ENCODE assay signal across 8 cellular contexts in genomic region chr14:61280092-61280525, GRCh38. TPM values are rescaled to one million over a fixed set of nuclear protein-coding genes. Genes with fewer than 3 reads are reported as not detected.
A peak's percentile ranks its signal among the peaks of the same experiment; 100 is the strongest.
DNase-seq lines count a peak whose midpoint lies in the region; FAIRE-seq and TF ChIP-seq lines count a peak whose summit lies in the region.

No MANE protein-coding gene starts in this region.

- H3K27ac ChIP-seq in esophagus muscularis mucosa (replicated peaks in 1 of 4) (peak overlapping the region; percentile 69 to 81 (median 77)), parathyroid adenoma (peak overlapping the region; percentile 98)

- H3K36me3 Mint-ChIP-seq in activated CD4-positive, alpha-beta T cell treated with anti-CD3 and anti-CD28 coated beads, Interleukin-2, amount 10 ng/mL, durations not matched to agents 24 days and 14 days (ENCODE audit: low read depth), result no peaks in the 10 kb centered on the region

- TF ChIP-seq CTCF in esophagus muscularis mucosa (IDR thresholded peaks at IDR 0.05) (no peak), parathyroid adenoma (IDR thresholded peaks at IDR 0.05) (no peak)

- WGBS in esophagus muscularis mucosa, result 50% methylated on average over 6 of the region's 47 CpGs

- H3K4me2 ChIP-seq in parathyroid adenoma (ENCODE audit: low read length), result peak overlapping the region; percentile 96

- peak overlapping the region; percentile 88 for H3K4me3 Mint-ChIP-seq in activated CD4-positive, alpha-beta T cell treated with anti-CD3 and anti-CD28 coated beads, Interleukin-2, amount 10 ng/mL, durations not matched to agents 24 days and 14 days

- H3K9me3 ChIP-seq in ES-I3 (ENCODE audit: control insufficient read depth, insufficient read depth, low read length) (no peaks in the 10 kb centered on the region), esophagus muscularis mucosa (no peaks in the 10 kb centered on the region), parathyroid adenoma (ENCODE audit: control insufficient read depth, low read length) (no peaks in the 10 kb centered on the region)

- H3K4me3 ChIP-seq in esophagus muscularis mucosa (peak overlapping the region; percentile 55 to 63 (median 60)), parathyroid adenoma (ENCODE audit: low read depth, low read length) (peak overlapping the region; percentile 82)

- H3K27me3 ChIP-seq in esophagus muscularis mucosa, result peaks cover 0 to 49% (median 11%) of the 10 kb centered on the region in 4 donors
- no peaks in the 10 kb centered on the region for H3K27me3 ChIP-seq in parathyroid adenoma (ENCODE audit: control insufficient read depth, insufficient read depth, low read length)

- H3K9me3 Mint-ChIP-seq in activated CD4-positive, alpha-beta T cell treated with anti-CD3 and anti-CD28 coated beads, Interleukin-2, amount 10 ng/mL, durations not matched to agents 24 days and 14 days, result no peaks in the 10 kb centered on the region

- no peak for TF ChIP-seq POLR2A in esophagus muscularis mucosa (IDR thresholded peaks at IDR 0.05; ENCODE audit: low read depth)

- TF ChIP-seq EP300 in esophagus muscularis mucosa (IDR thresholded peaks at IDR 0.05), result no peak

- no peak for FAIRE-seq in RCC 7860 (lab: Jason Lieb, UNC)

- peak overlapping the region; percentile 91 for H2AFZ ChIP-seq in parathyroid adenoma

- H3K9ac ChIP-seq in ES-I3 (ENCODE audit: low read depth, low read length) (peak overlapping the region; percentile 76; the same call in 1 of the 2 replicates), parathyroid adenoma (peak overlapping the region; percentile 92)

- peaks cover 30% of the 10 kb centered on the region for H3K27me3 Mint-ChIP-seq in activated CD4-positive, alpha-beta T cell treated with anti-CD3 and anti-CD28 coated beads, Interleukin-2, amount 10 ng/mL, durations not matched to agents 24 days and 14 days

- peak overlapping the region; percentile 84 for H3K27ac Mint-ChIP-seq in activated CD4-positive, alpha-beta T cell treated with anti-CD3 and anti-CD28 coated beads, Interleukin-2, amount 10 ng/mL, durations not matched to agents 24 days and 14 days

- H3K4me1 ChIP-seq in ES-I3 (ENCODE audit: insufficient read depth, low read length) (no peaks in the 10 kb centered on the region), esophagus muscularis mucosa (peaks cover 9 to 18% (median 16%) of the 10 kb centered on the region in 4 donors), parathyroid adenoma (peaks cover 2% of the 10 kb centered on the region)

- peaks cover 28% of the 10 kb centered on the region for H3K4me1 Mint-ChIP-seq in activated CD4-positive, alpha-beta T cell treated with anti-CD3 and anti-CD28 coated beads, Interleukin-2, amount 10 ng/mL, durations not matched to agents 24 days and 14 days

- intact Hi-C loops in activated CD4-positive, alpha-beta T cell treated with anti-CD3 and anti-CD28 coated beads, Interleukin-2, amount 10 ng/mL, durations not matched to agents 24 days and 14 days (cut with micrococcal nuclease), result loop anchor here (5.0 kb wide), 2 partner anchors 42 to 847 kb away; partner anchors contain the start of gene PRKCH
- intact Hi-C loops in esophagus muscularis mucosa (cut with DNase I), result no loop called here

- peak; percentile 81 for DNase-seq in activated CD4-positive, alpha-beta T cell treated with anti-CD3 and anti-CD28 coated beads, Interleukin-2, amount 10 ng/mL, durations not matched to agents 24 days and 14 days
- peak; percentile 64 for DNase-seq in esophagus muscularis mucosa (ENCODE audit: extremely low spot score)
- DNase-seq in SKM-1 (lab: John Stamatoyannopoulos, UW; ENCODE audit: unreplicated experiment), result no peak
- no peak for DNase-seq in midbrain (lab: John Stamatoyannopoulos, UW)
- DNase-seq in RCC 7860 (ENCODE audit: low spot score), result no peak
- DNase-seq in anterior cingulate cortex (lab: John Stamatoyannopoulos, UW), result no peak

- H3K79me2 ChIP-seq in parathyroid adenoma, result peaks cover 18% of the 10 kb centered on the region

- H3K36me3 ChIP-seq in ES-I3 (ENCODE audit: insufficient read depth, low read length) (no peaks in the 10 kb centered on the region), esophagus muscularis mucosa (no peaks in the 10 kb centered on the region), parathyroid adenoma (ENCODE audit: control insufficient read depth, insufficient read depth, low read length) (no peaks in the 10 kb centered on the region)

RNA-seq across cellular contexts. Expression of gene TMEM30B, which starts 1.0 kb away (rescaled TPM):
- 0.44 and 0.47 TPM in 2 replicates for total RNA-seq in activated CD4-positive, alpha-beta T cell treated with anti-CD3 and anti-CD28 coated beads, Interleukin-2, amount 10 ng/mL, durations not matched to agents 24 days and 14 days
- total RNA-seq in esophagus muscularis mucosa, result 1 to 10 TPM in 3 of 4 donors, under 1 TPM in 1; 0.83 to 4.4 (median 3.0) TPM

RNA-seq across cellular contexts. Expression of gene PRKCH, which starts 41.3 kb away (rescaled TPM):
- 108 and 118 TPM in 2 replicates for total RNA-seq in activated CD4-positive, alpha-beta T cell treated with anti-CD3 and anti-CD28 coated beads, Interleukin-2, amount 10 ng/mL, durations not matched to agents 24 days and 14 days
- 10 to 100 TPM; 13.3 to 67.6 (median 32.2) TPM for total RNA-seq in esophagus muscularis mucosa

Comparison
In these comparisons a context has a peak if more than half of its experiments do, and no peak if none do; other contexts are left out.
1. DNase-seq: peak in activated CD4-positive, alpha-beta T cell treated with anti-CD3 and anti-CD28 coated beads, Interleukin-2, amount 10 ng/mL, durations not matched to agents 24 days and 14 days (single experiment) and esophagus muscularis mucosa (single experiment); none in SKM-1 (single experiment), midbrain (single experiment), RCC 7860 (single experiment) and anterior cingulate cortex (0 of 58).